ENCODE assay signal across 12 cellular contexts in genomic region chr6:136012198-136012884, GRCh38.
A peak's percentile ranks its signal among the peaks of the same experiment; 100 is the strongest.
DNase-seq lines count a peak whose midpoint lies in the region; ATAC-seq and TF ChIP-seq lines count a peak whose summit lies in the region.
"Had no signal": no experiment of that assay in that cellular context is flagged by ENCODE, and none has a peak within 500 bp of the region (broad histone marks: within the 10 kb centered on the region; RNA-seq: fewer than 3 reads in every experiment).

No MANE protein-coding gene starts in this region.

- intact Hi-C loops in spleen (cut with DNase I; ENCODE audit: low total_unique reads): no loop called here

- H3K36me3 ChIP-seq in spleen: no peaks in the 10 kb centered on the region
- H3K36me3 ChIP-seq: breast epithelium, gastrocnemius medialis had no signal

- WGBS in spleen, 5 donors: 72 to 87% (median 78%) methylated on average over 1 of the region's 1 CpG

- TF ChIP-seq POLR2A in spleen (IDR thresholded peaks at IDR 0.05): no peak

- no peaks in the 10 kb centered on the region for H3K4me1 ChIP-seq in spleen
- H3K4me1 ChIP-seq: breast epithelium had no signal

- H3K9me3 ChIP-seq in spleen: peaks cover 0 to 7% (median 0%) of the 10 kb centered on the region in 8 donors
- H3K9me3 ChIP-seq: breast epithelium, gastrocnemius medialis had no signal

- peak; percentile 82 for ATAC-seq in SK-N-SH treated with all-trans-retinoic acid at 6 μM for 48 hours
- ATAC-seq: gastrocnemius medialis had no signal

- DNase-seq in SKM-1 treated with dmso at 0.1 percent for 144 hours (lab: John Stamatoyannopoulos, UW; ENCODE audit: unreplicated experiment): peak; percentile 17
- no peak for DNase-seq in SKM-1 (lab: John Stamatoyannopoulos, UW; ENCODE audit: unreplicated experiment)
- peak; percentile 89 for DNase-seq in fibroblast of peridontal ligament (ENCODE audit: extremely low read depth)
- DNase-seq in skeletal muscle cell (ENCODE audit: low read depth): peak; percentile 77
- DNase-seq in activated CD8-positive, alpha-beta memory T cell treated with anti-CD3 and anti-CD28 coated beads, Interleukin-2, amount 50 U/mL, for 48 hours: no peak
- no peak for DNase-seq in NCI-H524 (lab: John Stamatoyannopoulos, UW)
- DNase-seq in spleen: no peak
- DNase-seq: gastrocnemius medialis, left ventricle myocardium superior, NCI-H1694 had no signal

- H3K4me3 ChIP-seq in skeletal muscle cell (ENCODE audit: low read depth, low read length) (peak overlapping the region; percentile 23), spleen (no peak overlapping the region)
- H3K4me3 ChIP-seq: breast epithelium, gastrocnemius medialis had no signal

- no peak overlapping the region for H3K27ac ChIP-seq in spleen
- H3K27ac ChIP-seq: breast epithelium had no signal

- H3K27me3 ChIP-seq in spleen (replicated peaks in 1 of 7): no peaks in the 10 kb centered on the region
- H3K27me3 ChIP-seq: breast epithelium, gastrocnemius medialis had no signal

- TF ChIP-seq CTCF in spleen (IDR thresholded peaks at IDR 0.05 in 8 of 11, conservative IDR thresholded peaks at IDR 0.05 in 3 of 11): no peak

TF ChIP-seq in SK-N-SH treated with all-trans-retinoic acid at 6 μM for 48 hours, 23 proteins besides CTCF, POLR2A, EP300 and RAD21:
- no peak for TF ChIP-seq ZNF8 (CRISPR knock-in tag; IDR thresholded peaks at IDR 0.05)
- 0 out of 2 replicates have a peak, but pooled peaks have one; percentile 31 for TF ChIP-seq CSDC2 (CRISPR knock-in tag; IDR thresholded peaks at IDR 0.05)
- no peak for TF ChIP-seq ESRRG (CRISPR knock-in tag; IDR thresholded peaks at IDR 0.05)

Comparison
In these comparisons a context has a peak if more than half of its experiments do, and no peak if none do; other contexts are left out.
1. DNase-seq: peak in SKM-1 treated with dmso at 0.1 percent for 144 hours (single experiment), fibroblast of peridontal ligament (single experiment) and skeletal muscle cell (single experiment); none in SKM-1 (single experiment), activated CD8-positive, alpha-beta memory T cell treated with anti-CD3 and anti-CD28 coated beads, Interleukin-2, amount 50 U/mL, for 48 hours (single experiment), NCI-H524 (0 of 2) and spleen (single experiment).